ENCODE assay signal across 1 cellular context in genomic region chr10:47371629-47372485, GRCh38.
TF ChIP-seq lines count a peak whose summit lies in the region.

No MANE protein-coding gene starts in this region.

TF ChIP-seq in GM23338, 12 proteins besides CTCF, POLR2A, EP300 and RAD21 (continued from another document):
- no peak for TF ChIP-seq REST (IDR thresholded peaks at IDR 0.05; ENCODE audit: unreplicated experiment)
- no peak for TF ChIP-seq EZH2 (IDR thresholded peaks at IDR 0.05; ENCODE audit: low read depth, unreplicated experiment)
- no peak for TF ChIP-seq CREB1 (CRISPR knock-in tag; IDR thresholded peaks at IDR 0.05; ENCODE audit: low read depth)
- no peak for TF ChIP-seq ZNF114 (CRISPR knock-in tag; IDR thresholded peaks at IDR 0.05)
- no peak for TF ChIP-seq ETS1 (IDR thresholded peaks at IDR 0.05)
- TF ChIP-seq, protein P1, sequence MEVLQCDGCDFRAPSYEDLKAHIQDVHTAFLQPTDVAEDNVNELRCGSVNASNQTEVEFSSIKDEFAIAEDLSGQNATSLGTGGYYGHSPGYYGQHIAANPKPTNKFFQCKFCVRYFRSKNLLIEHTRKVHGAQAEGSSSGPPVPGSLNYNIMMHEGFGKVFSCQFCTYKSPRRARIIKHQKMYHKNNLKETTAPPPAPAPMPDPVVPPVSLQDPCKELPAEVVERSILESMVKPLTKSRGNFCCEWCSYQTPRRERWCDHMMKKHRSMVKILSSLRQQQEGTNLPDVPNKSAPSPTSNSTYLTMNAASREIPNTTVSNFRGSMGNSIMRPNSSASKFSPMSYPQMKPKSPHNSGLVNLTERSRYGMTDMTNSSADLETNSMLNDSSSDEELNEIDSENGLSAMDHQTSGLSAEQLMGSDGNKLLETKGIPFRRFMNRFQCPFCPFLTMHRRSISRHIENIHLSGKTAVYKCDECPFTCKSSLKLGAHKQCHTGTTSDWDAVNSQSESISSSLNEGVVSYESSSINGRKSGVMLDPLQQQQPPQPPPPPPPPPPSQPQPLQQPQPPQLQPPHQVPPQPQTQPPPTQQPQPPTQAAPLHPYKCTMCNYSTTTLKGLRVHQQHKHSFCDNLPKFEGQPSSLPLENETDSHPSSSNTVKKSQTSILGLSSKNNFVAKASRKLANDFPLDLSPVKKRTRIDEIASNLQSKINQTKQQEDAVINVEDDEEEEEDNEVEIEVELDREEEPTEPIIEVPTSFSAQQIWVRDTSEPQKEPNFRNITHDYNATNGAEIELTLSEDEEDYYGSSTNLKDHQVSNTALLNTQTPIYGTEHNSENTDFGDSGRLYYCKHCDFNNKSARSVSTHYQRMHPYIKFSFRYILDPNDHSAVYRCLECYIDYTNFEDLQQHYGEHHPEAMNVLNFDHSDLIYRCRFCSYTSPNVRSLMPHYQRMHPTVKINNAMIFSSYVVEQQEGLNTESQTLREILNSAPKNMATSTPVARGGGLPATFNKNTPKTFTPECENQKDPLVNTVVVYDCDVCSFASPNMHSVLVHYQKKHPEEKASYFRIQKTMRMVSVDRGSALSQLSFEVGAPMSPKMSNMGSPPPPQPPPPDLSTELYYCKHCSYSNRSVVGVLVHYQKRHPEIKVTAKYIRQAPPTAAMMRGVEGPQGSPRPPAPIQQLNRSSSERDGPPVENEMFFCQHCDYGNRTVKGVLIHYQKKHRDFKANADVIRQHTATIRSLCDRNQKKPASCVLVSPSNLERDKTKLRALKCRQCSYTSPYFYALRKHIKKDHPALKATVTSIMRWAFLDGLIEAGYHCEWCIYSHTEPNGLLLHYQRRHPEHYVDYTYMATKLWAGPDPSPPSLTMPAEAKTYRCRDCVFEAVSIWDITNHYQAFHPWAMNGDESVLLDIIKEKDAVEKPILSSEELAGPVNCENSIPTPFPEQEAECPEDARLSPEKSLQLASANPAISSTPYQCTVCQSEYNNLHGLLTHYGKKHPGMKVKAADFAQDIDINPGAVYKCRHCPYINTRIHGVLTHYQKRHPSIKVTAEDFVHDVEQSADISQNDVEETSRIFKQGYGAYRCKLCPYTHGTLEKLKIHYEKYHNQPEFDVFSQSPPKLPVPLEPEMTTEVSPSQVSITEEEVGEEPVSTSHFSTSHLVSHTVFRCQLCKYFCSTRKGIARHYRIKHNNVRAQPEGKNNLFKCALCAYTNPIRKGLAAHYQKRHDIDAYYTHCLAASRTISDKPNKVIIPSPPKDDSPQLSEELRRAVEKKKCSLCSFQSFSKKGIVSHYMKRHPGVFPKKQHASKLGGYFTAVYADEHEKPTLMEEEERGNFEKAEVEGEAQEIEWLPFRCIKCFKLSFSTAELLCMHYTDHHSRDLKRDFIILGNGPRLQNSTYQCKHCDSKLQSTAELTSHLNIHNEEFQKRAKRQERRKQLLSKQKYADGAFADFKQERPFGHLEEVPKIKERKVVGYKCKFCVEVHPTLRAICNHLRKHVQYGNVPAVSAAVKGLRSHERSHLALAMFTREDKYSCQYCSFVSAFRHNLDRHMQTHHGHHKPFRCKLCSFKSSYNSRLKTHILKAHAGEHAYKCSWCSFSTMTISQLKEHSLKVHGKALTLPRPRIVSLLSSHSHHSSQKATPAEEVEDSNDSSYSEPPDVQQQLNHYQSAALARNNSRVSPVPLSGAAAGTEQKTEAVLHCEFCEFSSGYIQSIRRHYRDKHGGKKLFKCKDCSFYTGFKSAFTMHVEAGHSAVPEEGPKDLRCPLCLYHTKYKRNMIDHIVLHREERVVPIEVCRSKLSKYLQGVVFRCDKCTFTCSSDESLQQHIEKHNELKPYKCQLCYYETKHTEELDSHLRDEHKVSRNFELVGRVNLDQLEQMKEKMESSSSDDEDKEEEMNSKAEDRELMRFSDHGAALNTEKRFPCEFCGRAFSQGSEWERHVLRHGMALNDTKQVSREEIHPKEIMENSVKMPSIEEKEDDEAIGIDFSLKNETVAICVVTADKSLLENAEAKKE (CRISPR knock-in tag; IDR thresholded peaks at IDR 0.05) = no peak
- no peak for TF ChIP-seq NANOG (IDR thresholded peaks at IDR 0.05; ENCODE audit: borderline replicate concordance)
